In genomic region chrX:106588801-106589200, GRCh38 we compare ENCODE assay signal across 29 cellular contexts. TPM values are rescaled to one million over a fixed set of nuclear protein-coding genes. Genes with fewer than 3 reads are reported as not detected.
A peak's percentile ranks its signal among the peaks of the same experiment; 100 is the strongest.
DNase-seq lines count a peak whose midpoint lies in the region; ATAC-seq, FAIRE-seq and TF ChIP-seq lines count a peak whose summit lies in the region.
"Had no signal": no experiment of that assay in that cellular context is flagged by ENCODE, and none has a peak within 500 bp of the region (broad histone marks: within the 10 kb centered on the region; RNA-seq: fewer than 3 reads in every experiment).

No MANE protein-coding gene starts in this region.

- no peak for TF ChIP-seq CTCF in activated CD8-positive, alpha-beta T cell treated with anti-CD3 and anti-CD28 coated beads for 36 hours (IDR thresholded peaks at IDR 0.05)
- TF ChIP-seq CTCF in bronchial epithelial cell (IDR thresholded peaks at IDR 0.05; ENCODE audit: insufficient read depth, low read length, severe bottlenecking) (no peak), transverse colon (IDR thresholded peaks at IDR 0.05) (no peak), left ventricle myocardium inferior (IDR thresholded peaks at IDR 0.05; ENCODE audit: borderline replicate concordance) (no peak)

- POLR2A ChIA-PET in activated CD8-positive, alpha-beta T cell treated with anti-CD3 and anti-CD28 coated beads for 36 hours (lab: Charles Lee) = no interaction called here
- POLR2A ChIA-PET in activated CD8-positive, alpha-beta T cell treated with anti-CD3 and anti-CD28 coated beads, Interleukin-2, amount 10 ng/mL, durations not matched to agents 7 days and 5 days (lab: Charles Lee) = no interaction called here

- FAIRE-seq in bronchial epithelial cell (lab: Jason Lieb, UNC) = no peak
- FAIRE-seq: A204.1 had no signal

- H3K4me1 ChIP-seq in transverse colon (no peaks in the 10 kb centered on the region), left ventricle myocardium inferior (no peaks in the 10 kb centered on the region)
- H3K4me1 ChIP-seq: parathyroid adenoma, stomach, uterus had no signal

- no peaks in the 10 kb centered on the region for H3K27me3 Mint-ChIP-seq in activated CD8-positive, alpha-beta T cell treated with anti-CD3 and anti-CD28 coated beads for 36 hours
- H3K27me3 Mint-ChIP-seq in activated CD8-positive, alpha-beta T cell treated with anti-CD3 and anti-CD28 coated beads, Interleukin-2, amount 10 ng/mL, durations not matched to agents 7 days and 5 days (ENCODE audit: low read depth) = peaks cover 3% of the 10 kb centered on the region
- H3K27me3 Mint-ChIP-seq: activated B cell treated with CpG ODN at 0.5 μM for 24 hours; CD4-positive, CD25-positive, alpha-beta regulatory T cell had no signal

- ATAC-seq in activated CD8-positive, alpha-beta T cell treated with anti-CD3 and anti-CD28 coated beads for 36 hours = peak; percentile 62
- ATAC-seq in activated CD8-positive, alpha-beta T cell treated with anti-CD3 and anti-CD28 coated beads, Interleukin-2, amount 10 ng/mL, durations not matched to agents 7 days and 5 days = no peak
- ATAC-seq in GM18519 (IDR thresholded peaks at IDR 0.05; ENCODE audit: low FRiP score, unreplicated experiment) = peak; percentile 62
- peak; percentile 76 for ATAC-seq in HG02885 (IDR thresholded peaks at IDR 0.05; ENCODE audit: poor library complexity, unreplicated experiment)
- ATAC-seq: left ventricle myocardium superior had no signal

- TF ChIP-seq EP300 in transverse colon (IDR thresholded peaks at IDR 0.05; ENCODE audit: low read depth) = no peak

- no peaks in the 10 kb centered on the region for H3K9me3 Mint-ChIP-seq in activated CD8-positive, alpha-beta T cell treated with anti-CD3 and anti-CD28 coated beads for 36 hours
- no peaks in the 10 kb centered on the region for H3K9me3 Mint-ChIP-seq in activated CD8-positive, alpha-beta T cell treated with anti-CD3 and anti-CD28 coated beads, Interleukin-2, amount 10 ng/mL, durations not matched to agents 7 days and 5 days (ENCODE audit: insufficient read depth)
- H3K9me3 Mint-ChIP-seq: activated B cell treated with CpG ODN at 0.5 μM for 24 hours; CD4-positive, CD25-positive, alpha-beta regulatory T cell had no signal

- DNase-seq in activated CD8-positive, alpha-beta T cell treated with anti-CD3 and anti-CD28 coated beads for 36 hours = no peak
- no peak for DNase-seq in activated CD8-positive, alpha-beta T cell treated with anti-CD3 and anti-CD28 coated beads, Interleukin-2, amount 10 ng/mL, durations not matched to agents 7 days and 5 days
- DNase-seq in bronchial epithelial cell (ENCODE audit: low read depth) = peak; percentile 31
- no peak for DNase-seq in transverse colon
- no peak for DNase-seq in NCI-H526 (lab: John Stamatoyannopoulos, UW)
- DNase-seq in left ventricle myocardium inferior = no peak
- DNase-seq: activated B cell treated with CpG ODN at 0.5 μM for 24 hours; activated effector memory CD4-positive, alpha-beta T cell treated with anti-CD3 and anti-CD28 coated beads, Interleukin-2, amount 50 U/mL, for 16 hours; Calu3; caudate nucleus; CD4-positive, CD25-positive, alpha-beta regulatory T cell; cortex of kidney; DND-41; GF-D8; HCEC 1CT; islet precursor cell; KG1; left ventricle myocardium superior; NCI-H1092 treated with DMSO at 0.1 percent for 48 hours; NCI-H187; stomach; uterus had no signal

- no peak overlapping the region for H3K27ac Mint-ChIP-seq in activated CD8-positive, alpha-beta T cell treated with anti-CD3 and anti-CD28 coated beads for 36 hours
- no peak overlapping the region for H3K27ac Mint-ChIP-seq in activated CD8-positive, alpha-beta T cell treated with anti-CD3 and anti-CD28 coated beads, Interleukin-2, amount 10 ng/mL, durations not matched to agents 7 days and 5 days
- H3K27ac Mint-ChIP-seq: activated B cell treated with CpG ODN at 0.5 μM for 24 hours; CD4-positive, CD25-positive, alpha-beta regulatory T cell had no signal

- H3K4me3 ChIP-seq in bronchial epithelial cell (ENCODE audit: low read depth, low read length) = no peak overlapping the region
- H3K4me3 ChIP-seq in transverse colon = no peak overlapping the region
- no peak overlapping the region for H3K4me3 ChIP-seq in left ventricle myocardium inferior
- H3K4me3 ChIP-seq: SK-N-MC, skin epidermis, stomach, uterus had no signal

- no peaks in the 10 kb centered on the region for H3K36me3 ChIP-seq in bronchial epithelial cell (ENCODE audit: control insufficient read depth, insufficient read depth, low read length)
- H3K36me3 ChIP-seq in transverse colon = no peaks in the 10 kb centered on the region
- no peaks in the 10 kb centered on the region for H3K36me3 ChIP-seq in left ventricle myocardium inferior
- H3K36me3 ChIP-seq: stomach, uterus had no signal

- no peak overlapping the region for H3K27ac ChIP-seq in transverse colon
- H3K27ac ChIP-seq in left ventricle myocardium inferior (replicated peaks) = no peak overlapping the region
- H3K27ac ChIP-seq: HL-60, parathyroid adenoma, SK-N-MC, skin epidermis, stomach, uterus had no signal

- H3K27me3 ChIP-seq in bronchial epithelial cell (ENCODE audit: control insufficient read depth, insufficient read depth, low read length) (no peaks in the 10 kb centered on the region), transverse colon (no peaks in the 10 kb centered on the region), left ventricle myocardium inferior (ENCODE audit: low read depth) (no peaks in the 10 kb centered on the region)
- H3K27me3 ChIP-seq: stomach, uterus had no signal

- peaks cover 3% of the 10 kb centered on the region for H3K4me1 Mint-ChIP-seq in activated CD8-positive, alpha-beta T cell treated with anti-CD3 and anti-CD28 coated beads for 36 hours (ENCODE audit: low read depth)
- H3K4me1 Mint-ChIP-seq in activated CD8-positive, alpha-beta T cell treated with anti-CD3 and anti-CD28 coated beads, Interleukin-2, amount 10 ng/mL, durations not matched to agents 7 days and 5 days (ENCODE audit: low read depth) = no peaks in the 10 kb centered on the region
- H3K4me1 Mint-ChIP-seq: activated B cell treated with CpG ODN at 0.5 μM for 24 hours; CD4-positive, CD25-positive, alpha-beta regulatory T cell had no signal

- WGBS in transverse colon (ENCODE audit: low coverage in 1 of 2), 2 donors = 23 to 83% methylated on average over 1 to 2 of the region's 2 CpGs

- no peak for TF ChIP-seq POLR2A in transverse colon (IDR thresholded peaks at IDR 0.05)

- CTCF ChIA-PET in activated CD8-positive, alpha-beta T cell treated with anti-CD3 and anti-CD28 coated beads for 36 hours (lab: Charles Lee) = interaction anchor here (1.8 kb wide), 1 partner anchor 31 kb away, joined by 4 read pairs; no protein-coding TSS in a partner anchor
- CTCF ChIA-PET in activated CD8-positive, alpha-beta T cell treated with anti-CD3 and anti-CD28 coated beads, Interleukin-2, amount 10 ng/mL, durations not matched to agents 7 days and 5 days (lab: Charles Lee) = no interaction called here

- H3K9me3 ChIP-seq in transverse colon (no peaks in the 10 kb centered on the region), left ventricle myocardium inferior (replicated peaks) (no peaks in the 10 kb centered on the region)
- H3K9me3 ChIP-seq: stomach, uterus had no signal

- H3K36me3 Mint-ChIP-seq in activated CD8-positive, alpha-beta T cell treated with anti-CD3 and anti-CD28 coated beads for 36 hours (ENCODE audit: low read depth) = no peaks in the 10 kb centered on the region
- no peaks in the 10 kb centered on the region for H3K36me3 Mint-ChIP-seq in activated CD8-positive, alpha-beta T cell treated with anti-CD3 and anti-CD28 coated beads, Interleukin-2, amount 10 ng/mL, durations not matched to agents 7 days and 5 days (ENCODE audit: low read depth)
- H3K36me3 Mint-ChIP-seq: CD4-positive, CD25-positive, alpha-beta regulatory T cell had no signal

- intact Hi-C loops in activated CD8-positive, alpha-beta T cell treated with anti-CD3 and anti-CD28 coated beads for 36 hours (cut with micrococcal nuclease) = no loop called here
- intact Hi-C loops in transverse colon (cut with DNase I; ENCODE audit: low total_unique reads) = no loop called here
- intact Hi-C loops in left ventricle myocardium inferior (cut with micrococcal nuclease) = no loop called here

- in situ Hi-C loops in transverse colon (cut with MboI; ENCODE audit: low pct_ligation_motif_present in 1 of 4, low pct_unique_long_range_greater_than_20kb in 1 of 4, low sequenced_read_pairs in 3 of 4) = no loop called here

- no peak overlapping the region for H3K4me3 Mint-ChIP-seq in activated CD8-positive, alpha-beta T cell treated with anti-CD3 and anti-CD28 coated beads for 36 hours
- no peak overlapping the region for H3K4me3 Mint-ChIP-seq in activated CD8-positive, alpha-beta T cell treated with anti-CD3 and anti-CD28 coated beads, Interleukin-2, amount 10 ng/mL, durations not matched to agents 7 days and 5 days
- H3K4me3 Mint-ChIP-seq: activated B cell treated with CpG ODN at 0.5 μM for 24 hours; CD4-positive, CD25-positive, alpha-beta regulatory T cell had no signal

RNA-seq across cellular contexts. Expression of gene RADX, which starts 23.0 kb away (rescaled TPM):
- total RNA-seq in activated CD8-positive, alpha-beta T cell treated with anti-CD3 and anti-CD28 coated beads for 36 hours = 1 to 10 TPM; 5.6 to 7.4 TPM
- total RNA-seq in activated CD8-positive, alpha-beta T cell treated with anti-CD3 and anti-CD28 coated beads, Interleukin-2, amount 10 ng/mL, durations not matched to agents 7 days and 5 days = 1 to 10 TPM; 3.6 to 4.3 TPM
- total RNA-seq in bronchial epithelial cell (1.7 and 2.4 TPM in 2 replicates), transverse colon (10 to 100 TPM in 1 of 4 donors, 1 to 10 TPM in 2, not detected in 1; 1.9 to 13.8 (median 4.6) TPM), left ventricle myocardium inferior (2.3 TPM)
